In genomic region chr2:224063308-224063648, GRCh38 we compare ENCODE assay signal across 27 cellular contexts. TPM values are rescaled to one million over a fixed set of nuclear protein-coding genes. Genes with fewer than 3 reads are reported as not detected.
DNase-seq lines count a peak whose midpoint lies in the region; ATAC-seq and TF ChIP-seq lines count a peak whose summit lies in the region.
"Had no signal": no experiment of that assay in that cellular context is flagged by ENCODE, and none has a peak within 500 bp of the region (broad histone marks: within the 10 kb centered on the region; RNA-seq: fewer than 3 reads in every experiment).

No MANE protein-coding gene starts in this region.

- TF ChIP-seq EP300 in tibial nerve (IDR thresholded peaks at IDR 0.05) = no peak

- intact Hi-C loops in left lung (cut with DNase I) = no loop called here

- H3K27me3 Mint-ChIP-seq in WTC11 (ENCODE audit: low read depth) = no peaks in the 10 kb centered on the region
- H3K27me3 Mint-ChIP-seq: CD4-positive, alpha-beta T cell had no signal

- no peak overlapping the region for H3K27ac ChIP-seq in left lung
- no peak overlapping the region for H3K27ac ChIP-seq in tibial nerve
- H3K27ac ChIP-seq: upper lobe of left lung had no signal

- H3K4me1 Mint-ChIP-seq in WTC11 = 0 out of 2 replicates have a peak, but pooled peaks cover 2% of the 10 kb centered on the region
- H3K4me1 Mint-ChIP-seq: activated naive CD4-positive, alpha-beta T cell treated with anti-CD3 and anti-CD28 coated beads, Interleukin-2, amount 10 ng/mL, durations not matched to agents 7 days and 5 days had no signal

- no peaks in the 10 kb centered on the region for H3K9me3 ChIP-seq in left lung
- H3K9me3 ChIP-seq in tibial nerve = no peaks in the 10 kb centered on the region
- H3K9me3 ChIP-seq: upper lobe of left lung had no signal

- ATAC-seq in GM18861 (IDR thresholded peaks at IDR 0.05; ENCODE audit: unreplicated experiment) = peak; percentile 23
- peak; percentile 33 for ATAC-seq in GM21528 (IDR thresholded peaks at IDR 0.05; ENCODE audit: low FRiP score, unreplicated experiment)
- ATAC-seq in HG03095 (IDR thresholded peaks at IDR 0.05; ENCODE audit: unreplicated experiment) = peak; percentile 34
- peak; percentile 27 for ATAC-seq in HG03520 (IDR thresholded peaks at IDR 0.05; ENCODE audit: unreplicated experiment)
- no peak for ATAC-seq in GM18520 (IDR thresholded peaks at IDR 0.05; ENCODE audit: unreplicated experiment)
- no peak for ATAC-seq in left lung
- no peak for ATAC-seq in WTC11
- ATAC-seq: left colon had no signal

- H3K27ac Mint-ChIP-seq in WTC11 = no peak overlapping the region
- H3K27ac Mint-ChIP-seq: activated naive CD4-positive, alpha-beta T cell treated with anti-CD3 and anti-CD28 coated beads, Interleukin-2, amount 10 ng/mL, durations not matched to agents 7 days and 5 days; activated T-helper 1 cell treated with anti-CD3 and anti-CD28 coated beads, Interleukin-12 subunit alpha, Interleukin-12 subunit beta, Interleukin-2, Interleukin-4 antibody, amounts not matched to agents 30 ng/mL and 10 ng/mL and 1 ng/mL, durations not matched to agents 14 hours and 24 hours and 36 hours; CD4-positive, alpha-beta T cell had no signal

- H3K9me3 Mint-ChIP-seq in WTC11 = no peaks in the 10 kb centered on the region
- H3K9me3 Mint-ChIP-seq: activated naive CD4-positive, alpha-beta T cell treated with anti-CD3 and anti-CD28 coated beads, Interleukin-2, amount 10 ng/mL, durations not matched to agents 7 days and 5 days; activated T-helper 1 cell treated with anti-CD3 and anti-CD28 coated beads, Interleukin-12 subunit alpha, Interleukin-12 subunit beta, Interleukin-2, Interleukin-4 antibody, amounts not matched to agents 30 ng/mL and 10 ng/mL and 1 ng/mL, durations not matched to agents 14 hours and 24 hours and 36 hours; CD4-positive, alpha-beta T cell had no signal

- H3K27me3 ChIP-seq in left lung (no peaks in the 10 kb centered on the region), tibial nerve (no peaks in the 10 kb centered on the region)
- H3K27me3 ChIP-seq: upper lobe of left lung had no signal

- POLR2A ChIA-PET in WTC11 (lab: Charles Lee) = no interaction called here

- H3K4me1 ChIP-seq in left lung (no peaks in the 10 kb centered on the region), tibial nerve (no peaks in the 10 kb centered on the region)
- H3K4me1 ChIP-seq: upper lobe of left lung had no signal

- no peak overlapping the region for H3K4me3 ChIP-seq in left lung
- H3K4me3 ChIP-seq in tibial nerve = no peak overlapping the region
- H3K4me3 ChIP-seq: upper lobe of left lung had no signal

- TF ChIP-seq CTCF in left lung (IDR thresholded peaks at IDR 0.05) (no peak), tibial nerve (IDR thresholded peaks at IDR 0.05) (no peak), WTC11 (IDR thresholded peaks at IDR 0.05) (no peak)

- TF ChIP-seq POLR2A in tibial nerve (IDR thresholded peaks at IDR 0.05) = no peak

- DNase-seq in left lung (no peak), tibial nerve (ENCODE audit: low spot score in 2 of 2) (no peak), WTC11 (ENCODE audit: low spot score) (no peak)
- DNase-seq: activated CD4-positive, alpha-beta T cell treated with anti-CD3 and anti-CD28 coated beads, Interleukin-2, amount 50 U/mL, for 4 hours; activated CD4-positive, CD25-positive, alpha-beta regulatory T cell; activated naive CD4-positive, alpha-beta T cell treated with anti-CD3 and anti-CD28 coated beads, Interleukin-2, amount 10 ng/mL, durations not matched to agents 7 days and 5 days; amniotic stem cell; CD4-positive, alpha-beta T cell; effector CD8-positive, alpha-beta T cell; foreskin fibroblast; left colon; mesenchymal stem cell; NCI-H1436; NCI-H2107; NK-92 treated with Interleukin-12 subunit alpha and Interleukin-12 subunit beta, amount 100 ng/mL, for 24 hours; occipital lobe; SHP77; stimulated activated CD4-positive, alpha-beta T cell treated with anti-CD3 and anti-CD28 coated beads, Interleukin-1b, Interleukin-23, amount 100 ng/mL, for 48 hours; SW 1271; T1000; upper lobe of left lung had no signal

- WGBS in tibial nerve, 2 donors = 91 to 98% methylated on average over 4 of the region's 4 CpGs

- H3K4me3 Mint-ChIP-seq in WTC11 = no peak overlapping the region
- H3K4me3 Mint-ChIP-seq: activated naive CD4-positive, alpha-beta T cell treated with anti-CD3 and anti-CD28 coated beads, Interleukin-2, amount 10 ng/mL, durations not matched to agents 7 days and 5 days; activated T-helper 1 cell treated with anti-CD3 and anti-CD28 coated beads, Interleukin-12 subunit alpha, Interleukin-12 subunit beta, Interleukin-2, Interleukin-4 antibody, amounts not matched to agents 30 ng/mL and 10 ng/mL and 1 ng/mL, durations not matched to agents 14 hours and 24 hours and 36 hours; CD4-positive, alpha-beta T cell had no signal

- no peaks in the 10 kb centered on the region for H3K36me3 Mint-ChIP-seq in WTC11
- H3K36me3 Mint-ChIP-seq: activated naive CD4-positive, alpha-beta T cell treated with anti-CD3 and anti-CD28 coated beads, Interleukin-2, amount 10 ng/mL, durations not matched to agents 7 days and 5 days had no signal

- H3K36me3 ChIP-seq in left lung (no peaks in the 10 kb centered on the region), tibial nerve (no peaks in the 10 kb centered on the region)
- H3K36me3 ChIP-seq: upper lobe of left lung had no signal

- CTCF ChIA-PET in WTC11 (lab: Charles Lee) = interaction anchor here (0.7 to 2.6 kb wide), 7 partner anchors 70 to 220 kb away, joined by 4 to 26 read pairs (median 5); no protein-coding TSS in a partner anchor

TF ChIP-seq in WTC11, 78 proteins besides CTCF, POLR2A, EP300 and RAD21 (continues in another document):
- TF ChIP-seq ZNF671 (CRISPR knock-in tag; IDR thresholded peaks at IDR 0.05) (no peak), ZMAT4 (CRISPR knock-in tag; IDR thresholded peaks at IDR 0.05) (no peak), USF1 (CRISPR knock-in tag; IDR thresholded peaks at IDR 0.05) (no peak), RORB (CRISPR knock-in tag; IDR thresholded peaks at IDR 0.05) (no peak), ZBTB21 (CRISPR knock-in tag; IDR thresholded peaks at IDR 0.05; ENCODE audit: borderline replicate concordance) (no peak), ZBTB43 (CRISPR knock-in tag; IDR thresholded peaks at IDR 0.05) (no peak), E2F5 (CRISPR knock-in tag; IDR thresholded peaks at IDR 0.05) (no peak), PRDM15 (CRISPR knock-in tag; IDR thresholded peaks at IDR 0.05) (no peak)

RNA-seq across cellular contexts. Expression of gene SERPINE2, which starts 24.2 kb away (rescaled TPM):
- 10 to 100 TPM; 21.7 to 28.5 TPM for total RNA-seq in left lung
- 10 to 100 TPM; 25.5 to 94.5 (median 38.5) TPM for total RNA-seq in tibial nerve
- total RNA-seq in WTC11 (2021) = 53.1 to 60.4 TPM (median 54.2 TPM) in 3 replicates

Comparison
In these comparisons a context has a peak if more than half of its experiments do, and no peak if none do; other contexts are left out.
1. ATAC-seq: peak in GM18861 (single experiment), GM21528 (single experiment), HG03095 (single experiment) and HG03520 (single experiment); none in GM18520 (single experiment), left lung (single experiment) and WTC11 (single experiment).